15 cellular contexts compared by ENCODE assay signal in genomic region chrX:153487590-153488071, GRCh38. TPM values are rescaled to one million over a fixed set of nuclear protein-coding genes. Genes with fewer than 3 reads are reported as not detected.
DNase-seq lines count a peak whose midpoint lies in the region; ATAC-seq, FAIRE-seq and TF ChIP-seq lines count a peak whose summit lies in the region.
"Had no signal": no experiment of that assay in that cellular context is flagged by ENCODE, and none has a peak within 500 bp of the region (broad histone marks: within the 10 kb centered on the region; RNA-seq: fewer than 3 reads in every experiment).

No MANE protein-coding gene starts in this region.

- TF ChIP-seq RAD21 in K562 (CRISPR knock-in tag; conservative IDR thresholded peaks at IDR 0.05 in 1 of 2, IDR thresholded peaks at IDR 0.05 in 1 of 2) = no peak

- no peak overlapping the region for H3K27ac ChIP-seq in K562 (ENCODE audit: extremely low read depth, low read depth, low read length)
- H3K27ac ChIP-seq in layer of hippocampus (ENCODE audit: low read depth, low read length) = peak overlapping the region; percentile 46
- peak overlapping the region; percentile 52 for H3K27ac ChIP-seq in uterus

- no peak for ATAC-seq in K562
- no peak for ATAC-seq in HG02623 (IDR thresholded peaks at IDR 0.05; ENCODE audit: unreplicated experiment)
- ATAC-seq: left colon; stimulated activated naive B cell treated with anti-CD40 and anti-IgM and Interleukin-4, amounts not matched to agents 10 μg/mL and 1 μg/mL and 100 μg/mL, for 72 hours had no signal

- H3K9ac ChIP-seq in K562 (ENCODE audit: insufficient read depth in 1 of 2, low read depth in 2 of 2, low read length in 2 of 2) = no peak overlapping the region

- no peaks in the 10 kb centered on the region for H3K36me3 Mint-ChIP-seq in type B pancreatic cell
- H3K36me3 Mint-ChIP-seq: stimulated activated naive B cell treated with anti-CD40 and anti-IgM and Interleukin-4, amounts not matched to agents 10 μg/mL and 1 μg/mL and 100 μg/mL, for 72 hours had no signal

- CTCF ChIA-PET in K562 (lab: Yijun Ruan, JAX; ENCODE audit: low intra/inter-chr PET ratio) = no interaction called here

- FAIRE-seq in K562 (lab: Jason Lieb, UNC) = no peak

- WGBS in K562 (ENCODE audit: insufficient coverage, low coverage, missing lambda C conversion rate) = 74% methylated on average over 8 of the region's 11 CpGs

- H3K9me3 ChIP-seq in K562 (replicated peaks; ENCODE audit: control insufficient read depth, insufficient read depth, low read depth, low read length) (no peaks in the 10 kb centered on the region), uterus (no peaks in the 10 kb centered on the region)

- TF ChIP-seq CTCF in K562 (IDR thresholded peaks at IDR 0.05 in 2 of 3, conservative IDR thresholded peaks at IDR 0.05 in 1 of 3; ENCODE audit: insufficient read depth in 2 of 3, low read depth in 1 of 3, low read length in 3 of 3) = no peak
- TF ChIP-seq CTCF in uterus (IDR thresholded peaks at IDR 0.05) = no peak
- no peak for TF ChIP-seq CTCF in type B pancreatic cell (conservative IDR thresholded peaks at IDR 0.05)

- H2AFZ ChIP-seq in K562 (ENCODE audit: low read depth, low read length) = no peak overlapping the region

- no peak overlapping the region for H3K27ac Mint-ChIP-seq in type B pancreatic cell
- H3K27ac Mint-ChIP-seq: H9; nephron progenitor cell; stimulated activated naive B cell treated with anti-CD40 and anti-IgM and Interleukin-4, amounts not matched to agents 10 μg/mL and 1 μg/mL and 100 μg/mL, for 72 hours had no signal

- H3K4me3 Mint-ChIP-seq in type B pancreatic cell = no peak overlapping the region
- H3K4me3 Mint-ChIP-seq: H9; nephron progenitor cell; stimulated activated naive B cell treated with anti-CD40 and anti-IgM and Interleukin-4, amounts not matched to agents 10 μg/mL and 1 μg/mL and 100 μg/mL, for 72 hours had no signal

- no TSS peak for BruUV-seq in K562 (replicated peaks; lab: Mats Ljungman, UMichigan)

- H3K4me1 Mint-ChIP-seq in type B pancreatic cell (ENCODE audit: unreplicated experiment) = no peaks in the 10 kb centered on the region
- H3K4me1 Mint-ChIP-seq: stimulated activated naive B cell treated with anti-CD40 and anti-IgM and Interleukin-4, amounts not matched to agents 10 μg/mL and 1 μg/mL and 100 μg/mL, for 72 hours had no signal

- no peaks in the 10 kb centered on the region for H3K9me1 ChIP-seq in K562 (ENCODE audit: control insufficient read depth, insufficient read depth, low read length)

- no peak overlapping the region for H3K4me2 ChIP-seq in K562 (ENCODE audit: insufficient read depth, low read length)

- DNase-seq in K562 (ENCODE audit: extremely low read depth in 1 of 4, low spot score in 3 of 4) (no peak), uterus (no peak), type B pancreatic cell (ENCODE audit: extremely low spot score, unreplicated experiment) (no peak)
- no peak for DNase-seq in stimulated activated CD4-positive, alpha-beta T cell treated with anti-CD3 and anti-CD28 coated beads, Interleukin-2, amount 100 ng/mL, for 24 hours
- DNase-seq: activated CD4-positive, CD25-positive, alpha-beta regulatory T cell; activated naive CD4-positive, alpha-beta T cell; H9; left colon; NCI-H1694; NCI-H510A treated with DMSO at 0.1 percent for 48 hours; stimulated activated naive B cell treated with anti-CD40 and anti-IgM and Interleukin-4, amounts not matched to agents 10 μg/mL and 1 μg/mL and 100 μg/mL, for 72 hours had no signal

- H3K36me3 ChIP-seq in K562 (ENCODE audit: control insufficient read depth, insufficient read depth, low read length) = no peaks in the 10 kb centered on the region
- no peaks in the 10 kb centered on the region for H3K36me3 ChIP-seq in uterus

- no peak for TF ChIP-seq EP300 in K562 (IDR thresholded peaks at IDR 0.05; ENCODE audit: low read length)

- peaks cover 0 to 20% of the 10 kb centered on the region in 2 experiments; a peak in 3 of 5 replicates for H3K27me3 ChIP-seq in K562 (ENCODE audit: control insufficient read depth in 2 of 2, insufficient read depth in 2 of 2, low read length in 2 of 2)
- no peaks in the 10 kb centered on the region for H3K27me3 ChIP-seq in layer of hippocampus (ENCODE audit: control insufficient read depth, insufficient read depth, low read length)
- no peaks in the 10 kb centered on the region for H3K27me3 ChIP-seq in uterus

- intact Hi-C loops in K562 (cut with micrococcal nuclease) (no loop called here), uterus (cut with DNase I; ENCODE audit: low total_unique reads) (no loop called here)

- POLR2A ChIA-PET in K562 (lab: Yijun Ruan, JAX) = interaction anchor here (1.2 kb wide), 1 partner anchor 10 kb away, joined by 3 read pairs; no protein-coding TSS in a partner anchor

- H3K4me1 ChIP-seq in K562 (replicated peaks in 1 of 2; ENCODE audit: control insufficient read depth in 2 of 2, insufficient read depth in 2 of 2, low read length in 2 of 2) = peaks cover 0 to 38% of the 10 kb centered on the region in 2 experiments; a peak in 2 of 5 replicates
- H3K4me1 ChIP-seq in uterus = peaks cover 0 to 7% of the 10 kb centered on the region in 2 donors

- H3K79me2 ChIP-seq in K562 (ENCODE audit: control insufficient read depth, insufficient read depth, low read length) = no peaks in the 10 kb centered on the region

- H3K9me3 Mint-ChIP-seq in type B pancreatic cell = no peaks in the 10 kb centered on the region
- H3K9me3 Mint-ChIP-seq: stimulated activated naive B cell treated with anti-CD40 and anti-IgM and Interleukin-4, amounts not matched to agents 10 μg/mL and 1 μg/mL and 100 μg/mL, for 72 hours had no signal

- H3K4me3 ChIP-seq in K562 (no peak overlapping the region), uterus (no peak overlapping the region)

- TF ChIP-seq POLR2A in K562 (conservative IDR thresholded peaks at IDR 0.05) = no peak
- TF ChIP-seq POLR2A in uterus (IDR thresholded peaks at IDR 0.05) = no peak

- no peaks in the 10 kb centered on the region for H4K20me1 ChIP-seq in K562 (replicated peaks; ENCODE audit: control insufficient read depth, insufficient read depth, low read length)

- in situ Hi-C loops in K562 (cut with MboI) = no loop called here

- no peaks in the 10 kb centered on the region for H3K27me3 Mint-ChIP-seq in type B pancreatic cell
- H3K27me3 Mint-ChIP-seq: stimulated activated naive B cell treated with anti-CD40 and anti-IgM and Interleukin-4, amounts not matched to agents 10 μg/mL and 1 μg/mL and 100 μg/mL, for 72 hours had no signal

RNA-seq across cellular contexts. Expression of gene BGN, which starts 7.1 kb away (rescaled TPM):
- not detected in 2 replicates for total RNA-seq in K562 (2011; cell fraction: chromatin; rRNA removed; ENCODE audit: low replicate concordance)
- not detected in 2 replicates for total RNA-seq in K562 (2011; cell fraction: nucleolus; rRNA removed)
- not detected in 2 replicates for total RNA-seq in K562 (2011; cell fraction: nucleoplasm; rRNA removed)
- total RNA-seq in K562 (2014; rRNA removed) = not detected in 2 replicates
- total RNA-seq in K562 (2014; rRNA removed; fragmentation: Illumina TruSeq; extraction: Trizol) = not detected in 2 replicates
- total RNA-seq in K562 (2015; rRNA removed; fragmentation: Illumina TruSeq; extraction: Trizol) = not detected in 2 replicates
- 0.11 TPM in 2 replicates for total RNA-seq in K562 (2021)
- polyA plus RNA-seq in K562 (2011; rRNA removed) = not detected in 2 replicates
- polyA plus RNA-seq in K562 (2011; cell fraction: cytosol; rRNA removed) = 0.04 and 0.06 TPM in 2 replicates
- not detected in 2 replicates for polyA plus RNA-seq in K562 (2011; cell fraction: nucleus; rRNA removed)
- polyA plus RNA-seq in K562 (2012) = not detected in 2 replicates
- polyA plus RNA-seq in K562 (2014; fragmentation: Illumina TruSeq; extraction: Trizol) = not detected in 2 replicates
- not detected for polyA plus RNA-seq in K562 (2014; fragmentation: Nextera tagmentation; extraction: Ambion mirVana)
- not detected in 2 replicates for polyA plus RNA-seq in K562 (2014; rRNA removed)
- not detected in 2 replicates for polyA minus RNA-seq in K562 (2011; rRNA and poly(A)+ RNA removed)
- polyA minus RNA-seq in K562 (2011; cell fraction: cytosol; rRNA and poly(A)+ RNA removed) = not detected in 2 replicates
- not detected in 2 replicates for polyA minus RNA-seq in K562 (2011; cell fraction: nucleus; rRNA and poly(A)+ RNA removed)
- total RNA-seq in uterus = 10 to 100 TPM; 36.8 to 91.5 (median 50.0) TPM
- total RNA-seq in type B pancreatic cell (ENCODE audit: low replicate concordance) = 2.7 and 29.6 TPM in 2 replicates
- total RNA-seq: LHCN-M2 had no signal

RNA-seq across cellular contexts. Expression of gene HAUS7, which starts 17.3 kb away (rescaled TPM):
- total RNA-seq in K562 (2011; cell fraction: chromatin; rRNA removed; ENCODE audit: low replicate concordance) = 44.0 and 101 TPM in 2 replicates
- 58.2 and 63.4 TPM in 2 replicates for total RNA-seq in K562 (2011; cell fraction: nucleolus; rRNA removed)
- total RNA-seq in K562 (2011; cell fraction: nucleoplasm; rRNA removed) = 58.6 and 62.3 TPM in 2 replicates
- total RNA-seq in K562 (2014; rRNA removed) (64.7 and 64.8 TPM in 2 replicates), K562 (2014; rRNA removed; fragmentation: Illumina TruSeq; extraction: Trizol) (38.5 and 48.6 TPM in 2 replicates), K562 (2015; rRNA removed; fragmentation: Illumina TruSeq; extraction: Trizol) (48.8 and 51.0 TPM in 2 replicates), K562 (2021) (94.0 and 94.9 TPM in 2 replicates), uterus (10 to 100 TPM in 3 of 4 donors, 1 to 10 TPM in 1; 5.1 to 34.4 (median 27.1) TPM), type B pancreatic cell (ENCODE audit: low replicate concordance) (19.6 and 32.5 TPM in 2 replicates)
- polyA plus RNA-seq in K562 (2011; rRNA removed) (38.0 and 44.3 TPM in 2 replicates), K562 (2014; fragmentation: Illumina TruSeq; extraction: Trizol) (49.7 and 56.9 TPM in 2 replicates), K562 (2014; fragmentation: Nextera tagmentation; extraction: Ambion mirVana) (10 to 100 TPM in 1 of 2 experiments, 1 to 10 TPM in 1; 10.0 to 26.1 TPM), K562 (2014; rRNA removed) (70.4 and 75.6 TPM in 2 replicates)
- polyA plus RNA-seq in K562 (2011; cell fraction: cytosol; rRNA removed) = 72.4 and 100 TPM in 2 replicates
- 177 and 204 TPM in 2 replicates for polyA plus RNA-seq in K562 (2011; cell fraction: nucleus; rRNA removed)
- 58.0 and 101 TPM in 2 replicates for polyA plus RNA-seq in K562 (2012)
- polyA minus RNA-seq in K562 (2011; rRNA and poly(A)+ RNA removed) = 31.5 and 39.4 TPM in 2 replicates
- polyA minus RNA-seq in K562 (2011; cell fraction: cytosol; rRNA and poly(A)+ RNA removed) = 32.0 and 34.9 TPM in 2 replicates
- 41.2 and 50.9 TPM in 2 replicates for polyA minus RNA-seq in K562 (2011; cell fraction: nucleus; rRNA and poly(A)+ RNA removed)

RNA-seq across cellular contexts. Expression of gene ATP2B3, which starts 29.8 kb away (rescaled TPM):
- total RNA-seq in K562 (2011; cell fraction: chromatin; rRNA removed; ENCODE audit: low replicate concordance) = not detected in 2 replicates
- total RNA-seq in K562 (2011; cell fraction: nucleolus; rRNA removed) = not detected in 2 replicates
- not detected in 2 replicates for total RNA-seq in K562 (2011; cell fraction: nucleoplasm; rRNA removed)
- not detected in 2 replicates for total RNA-seq in K562 (2014; rRNA removed)
- not detected in 2 replicates for total RNA-seq in K562 (2014; rRNA removed; fragmentation: Illumina TruSeq; extraction: Trizol)
- not detected in 2 replicates for total RNA-seq in K562 (2015; rRNA removed; fragmentation: Illumina TruSeq; extraction: Trizol)
- total RNA-seq in K562 (2021) = not detected in 2 replicates
- 0.04 TPM in 1 of 2 replicates, not detected in the other for polyA plus RNA-seq in K562 (2011; rRNA removed)
- 0.03 and 0.07 TPM in 2 replicates for polyA plus RNA-seq in K562 (2011; cell fraction: cytosol; rRNA removed)
- polyA plus RNA-seq in K562 (2011; cell fraction: nucleus; rRNA removed) = 0.04 and 0.06 TPM in 2 replicates
- 0.01 and 0.07 TPM in 2 replicates for polyA plus RNA-seq in K562 (2012)
- polyA plus RNA-seq in K562 (2014; fragmentation: Illumina TruSeq; extraction: Trizol) = not detected in 2 replicates
- under 1 TPM in 1 of 2 experiments, not detected in 1; 0.04 TPM for polyA plus RNA-seq in K562 (2014; fragmentation: Nextera tagmentation; extraction: Ambion mirVana)
- 0.04 TPM in 1 of 2 replicates, not detected in the other for polyA plus RNA-seq in K562 (2014; rRNA removed)
- not detected in 2 replicates for polyA minus RNA-seq in K562 (2011; rRNA and poly(A)+ RNA removed)
- not detected in 2 replicates for polyA minus RNA-seq in K562 (2011; cell fraction: cytosol; rRNA and poly(A)+ RNA removed)
- polyA minus RNA-seq in K562 (2011; cell fraction: nucleus; rRNA and poly(A)+ RNA removed) = not detected in 2 replicates
- 1 to 10 TPM in 1 of 4 donors, under 1 TPM in 1, not detected in 2; 0.09 to 3.5 TPM for total RNA-seq in uterus
- 0.26 and 0.43 TPM in 2 replicates for total RNA-seq in type B pancreatic cell (ENCODE audit: low replicate concordance)
- total RNA-seq: LHCN-M2 had no signal

RNA-seq across cellular contexts. Expression of gene TREX2, which starts 41.8 kb away (rescaled TPM):
- 1.8 and 5.1 TPM in 2 replicates for total RNA-seq in K562 (2011; cell fraction: chromatin; rRNA removed; ENCODE audit: low replicate concordance)
- 8.7 and 11.6 TPM in 2 replicates for total RNA-seq in K562 (2011; cell fraction: nucleolus; rRNA removed)
- total RNA-seq in K562 (2011; cell fraction: nucleoplasm; rRNA removed) = 1.1 and 2.8 TPM in 2 replicates
- total RNA-seq in K562 (2014; rRNA removed) (1.5 and 3.0 TPM in 2 replicates), K562 (2014; rRNA removed; fragmentation: Illumina TruSeq; extraction: Trizol) (0.11 and 0.13 TPM in 2 replicates), K562 (2015; rRNA removed; fragmentation: Illumina TruSeq; extraction: Trizol) (0.33 and 0.49 TPM in 2 replicates), K562 (2021) (0.51 and 0.82 TPM in 2 replicates), uterus (1 to 10 TPM in 3 of 4 donors, not detected in 1; 1.4 to 3.2 (median 2.9) TPM), type B pancreatic cell (ENCODE audit: low replicate concordance) (0.72 and 1.3 TPM in 2 replicates)
- polyA plus RNA-seq in K562 (2011; rRNA removed) (0.07 and 0.22 TPM in 2 replicates), K562 (2014; fragmentation: Illumina TruSeq; extraction: Trizol) (0.10 and 0.21 TPM in 2 replicates), K562 (2014; fragmentation: Nextera tagmentation; extraction: Ambion mirVana) (not detected), K562 (2014; rRNA removed) (0.70 and 0.82 TPM in 2 replicates)
- polyA plus RNA-seq in K562 (2011; cell fraction: cytosol; rRNA removed) = 0.21 and 1.0 TPM in 2 replicates
- 1.9 and 3.9 TPM in 2 replicates for polyA plus RNA-seq in K562 (2011; cell fraction: nucleus; rRNA removed)
- 0.30 and 0.60 TPM in 2 replicates for polyA plus RNA-seq in K562 (2012)
- 0.11 TPM in 1 of 2 replicates, not detected in the other for polyA minus RNA-seq in K562 (2011; rRNA and poly(A)+ RNA removed)
- 1.4 TPM in 1 of 2 replicates, not detected in the other for polyA minus RNA-seq in K562 (2011; cell fraction: cytosol; rRNA and poly(A)+ RNA removed)
- polyA minus RNA-seq in K562 (2011; cell fraction: nucleus; rRNA and poly(A)+ RNA removed) = 2.6 and 5.4 TPM in 2 replicates
